Comparison of ENCODE assay signal across 15 cellular contexts in the genomic region with DNA sequence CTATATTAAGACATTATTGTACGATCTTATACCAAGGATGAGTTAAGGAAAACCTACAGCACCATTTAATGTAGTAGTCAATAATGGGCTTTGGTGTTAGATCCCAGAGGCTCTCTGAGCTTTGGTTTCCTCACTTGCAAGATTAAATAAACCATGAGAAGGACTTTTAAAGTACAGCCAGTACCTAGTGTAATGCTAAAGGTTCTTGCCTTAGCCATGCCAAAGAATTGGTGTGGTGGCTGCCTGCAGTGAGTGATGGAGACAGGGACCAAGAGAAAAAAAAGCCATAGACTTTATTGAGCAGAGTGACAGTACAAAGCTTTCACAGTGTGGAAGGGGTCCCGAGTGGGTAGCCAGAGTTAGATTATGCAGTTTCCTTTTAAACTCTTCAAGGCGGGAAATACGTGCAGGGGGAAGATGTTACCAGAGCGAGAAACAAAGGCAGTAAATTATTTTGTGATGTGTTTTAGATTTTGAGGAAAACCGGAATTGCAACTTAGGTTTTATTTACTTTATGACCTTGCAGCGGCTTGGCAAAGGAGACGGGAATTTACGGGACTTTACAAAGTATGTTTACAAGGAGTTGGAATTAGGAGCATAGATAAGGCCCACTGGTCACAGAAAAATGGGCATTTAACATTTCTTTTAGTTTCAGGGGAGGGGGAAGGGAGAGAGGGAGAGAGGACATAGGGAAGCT.
DNase-seq lines count a peak whose midpoint lies in the region; ATAC-seq and TF ChIP-seq lines count a peak whose summit lies in the region.
"Had no signal": no experiment of that assay in that cellular context is flagged by ENCODE, and none has a peak within 500 bp of the region (broad histone marks: within the 10 kb centered on the region; RNA-seq: fewer than 3 reads in every experiment).

No MANE protein-coding gene starts in this region.

- CTCF ChIA-PET in PC-3 (lab: Charles Lee): no interaction called here

- H3K27ac ChIP-seq in C4-2B (peak overlapping the region; percentile 83; the same call in 1 of the 2 replicates), PC-3 (ENCODE audit: low read length) (peak overlapping the region; percentile 91), foreskin keratinocyte (no peak overlapping the region)
- H3K27ac ChIP-seq: KMS-11 had no signal

- no peak for TF ChIP-seq CTCF in C4-2B (conservative IDR thresholded peaks at IDR 0.05)
- no peak for TF ChIP-seq CTCF in PC-3 (conservative IDR thresholded peaks at IDR 0.05; ENCODE audit: low read depth, low read length)
- no peak for TF ChIP-seq CTCF in foreskin keratinocyte (conservative IDR thresholded peaks at IDR 0.05)
- no peak for TF ChIP-seq CTCF in progenitor cell of endocrine pancreas (IDR thresholded peaks at IDR 0.05; ENCODE audit: unreplicated experiment)
- no peak for TF ChIP-seq CTCF in GM13977 (IDR thresholded peaks at IDR 0.05; ENCODE audit: extremely low read depth, insufficient read depth, missing control alignments)

- H3K4me1 Mint-ChIP-seq in progenitor cell of endocrine pancreas (ENCODE audit: low read depth): peaks cover 31% of the 10 kb centered on the region
- H3K4me1 Mint-ChIP-seq: activated naive CD4-positive, alpha-beta T cell treated with anti-CD3 and anti-CD28 coated beads, Interleukin-2, amount 10 ng/mL, durations not matched to agents 7 days and 5 days had no signal

- in situ Hi-C loops in GM13977 (cut with MboI; ENCODE audit: low pct_unique_long_range_greater_than_20kb, low sequenced_read_pairs, unreplicated experiment): no loop called here

- H3K79me2 ChIP-seq in PC-3 (ENCODE audit: low read length): no peaks in the 10 kb centered on the region

- H3K4me2 ChIP-seq in PC-3 (ENCODE audit: low read length): peak overlapping the region; percentile 83
- H3K4me2 ChIP-seq: KMS-11 had no signal

- H3F3A ChIP-seq in PC-3 (ENCODE audit: low read length, unreplicated experiment): no peaks in the 10 kb centered on the region

- no peak overlapping the region for H3K4me3 Mint-ChIP-seq in progenitor cell of endocrine pancreas (ENCODE audit: low read depth)
- H3K4me3 Mint-ChIP-seq: activated naive CD4-positive, alpha-beta T cell treated with anti-CD3 and anti-CD28 coated beads, Interleukin-2, amount 10 ng/mL, durations not matched to agents 7 days and 5 days had no signal

- peak overlapping the region; percentile 36; the same call in 1 of the 2 replicates for H2AFZ ChIP-seq in PC-3 (ENCODE audit: low read length)

- H3K9me2 ChIP-seq in PC-3 (replicated peaks; ENCODE audit: low read length): no peaks in the 10 kb centered on the region

- peak overlapping the region; percentile 26 for H3K27ac Mint-ChIP-seq in progenitor cell of endocrine pancreas
- H3K27ac Mint-ChIP-seq: activated naive CD4-positive, alpha-beta T cell treated with anti-CD3 and anti-CD28 coated beads, Interleukin-2, amount 10 ng/mL, durations not matched to agents 7 days and 5 days had no signal

- no peaks in the 10 kb centered on the region for H3K36me3 ChIP-seq in PC-3 (ENCODE audit: low read depth, low read length)

- H3K9ac ChIP-seq in PC-3 (ENCODE audit: low read length): peak overlapping the region; percentile 52
- H3K9ac ChIP-seq: KMS-11 had no signal

- no peaks in the 10 kb centered on the region for H3K27me3 Mint-ChIP-seq in progenitor cell of endocrine pancreas
- H3K27me3 Mint-ChIP-seq: activated naive CD4-positive, alpha-beta T cell treated with anti-CD3 and anti-CD28 coated beads, Interleukin-2, amount 10 ng/mL, durations not matched to agents 7 days and 5 days had no signal

- no peaks in the 10 kb centered on the region for H3K9me3 Mint-ChIP-seq in progenitor cell of endocrine pancreas (ENCODE audit: low read depth)
- H3K9me3 Mint-ChIP-seq: activated naive CD4-positive, alpha-beta T cell treated with anti-CD3 and anti-CD28 coated beads, Interleukin-2, amount 10 ng/mL, durations not matched to agents 7 days and 5 days had no signal

- peaks cover 11% of the 10 kb centered on the region for H3K36me3 Mint-ChIP-seq in progenitor cell of endocrine pancreas (ENCODE audit: insufficient read depth)
- H3K36me3 Mint-ChIP-seq: activated naive CD4-positive, alpha-beta T cell treated with anti-CD3 and anti-CD28 coated beads, Interleukin-2, amount 10 ng/mL, durations not matched to agents 7 days and 5 days had no signal

- H3K4me3 ChIP-seq in PC-3 (ENCODE audit: low read length): peak overlapping the region; percentile 52

- POLR2A ChIA-PET in PC-3 (lab: Charles Lee; ENCODE audit: unreplicated experiment): interaction anchor here (0.7 kb wide), 1 partner anchor 9 kb away, joined by 3 read pairs; no protein-coding TSS in a partner anchor

- H3K27me3 ChIP-seq in PC-3 (ENCODE audit: low read length) (no peaks in the 10 kb centered on the region), foreskin keratinocyte (no peaks in the 10 kb centered on the region)

- intact Hi-C loops in PC-3 (cut with micrococcal nuclease): loop anchor here (2.0 kb wide), 1 partner anchor 101 kb away; the partner anchor contains the start of gene MYO6

- BruUV-seq in PC-3 (replicated peaks; lab: Mats Ljungman, UMichigan): no TSS peak

- H3K9me3 ChIP-seq in PC-3 (ENCODE audit: low read length): no peaks in the 10 kb centered on the region

- ATAC-seq in PC-3 (peak; percentile 56), foreskin keratinocyte (peak; percentile 41), HG03196 (IDR thresholded peaks at IDR 0.05; ENCODE audit: unreplicated experiment) (no peak)

- peak; percentile 81 for DNase-seq in PC-3
- peak in 1 of 2 donors; percentile 11 for DNase-seq in foreskin keratinocyte
- no peak for DNase-seq in progenitor cell of endocrine pancreas (ENCODE audit: low spot score, unreplicated experiment)
- DNase-seq in activated CD8-positive, alpha-beta memory T cell treated with anti-CD3 and anti-CD28 coated beads, Interleukin-2, amount 50 U/mL, for 4 hours: no peak
- DNase-seq in HK-2 (ENCODE audit: unreplicated experiment): no peak
- no peak for DNase-seq in GM13977 (ENCODE audit: low spot score)
- DNase-seq: activated naive CD4-positive, alpha-beta T cell treated with anti-CD3 and anti-CD28 coated beads, Interleukin-2, amount 10 ng/mL, durations not matched to agents 7 days and 5 days; NCI-H1417 treated with DMSO at 0.1 percent for 48 hours; NCI-H2227 treated with DMSO at 0.1 percent for 48 hours; Right ventricle myocardium superior; stimulated activated CD4-positive, alpha-beta T cell treated with anti-CD3 and anti-CD28 coated beads, Interleukin-4, amount 100 ng/mL, for 24 hours; T-helper 2 cell had no signal

- peaks cover 57% of the 10 kb centered on the region for H3K4me1 ChIP-seq in PC-3 (ENCODE audit: insufficient read depth, low read length)
- H3K4me1 ChIP-seq in foreskin keratinocyte: peaks cover 15% of the 10 kb centered on the region

- H4K20me1 ChIP-seq in PC-3 (ENCODE audit: low read length): no peaks in the 10 kb centered on the region
